25 cellular contexts compared by ENCODE assay signal in genomic region chr7:30351274-30351673, GRCh38.
DNase-seq lines count a peak whose midpoint lies in the region; ATAC-seq, FAIRE-seq and TF ChIP-seq lines count a peak whose summit lies in the region.
"Had no signal": no experiment of that assay in that cellular context is flagged by ENCODE, and none has a peak within 500 bp of the region (broad histone marks: within the 10 kb centered on the region; RNA-seq: fewer than 3 reads in every experiment).

No MANE protein-coding gene starts in this region.

- H3K36me3 Mint-ChIP-seq in CD14-positive monocyte: peaks cover 7 to 8% of the 10 kb centered on the region in 2 donors
- H3K36me3 Mint-ChIP-seq in stimulated activated effector memory CD8-positive, alpha-beta T cell treated with anti-CD3 and anti-CD28 coated beads, Interleukin-12 subunit alpha, Interleukin-12 subunit beta, amount 100 ng/mL, for 72 hours: peaks cover 14% of the 10 kb centered on the region

- peaks cover 29% of the 10 kb centered on the region for H3K4me1 ChIP-seq in keratinocyte (ENCODE audit: control insufficient read depth, extremely low read depth, insufficient read depth, low read length)

- H3K4me3 ChIP-seq in keratinocyte (ENCODE audit: control insufficient read depth in 2 of 3, extremely low read depth in 1 of 3, insufficient read depth in 2 of 3, low read depth in 1 of 3, low read length in 3 of 3): no peak overlapping the region
- H3K4me3 ChIP-seq: cardiac muscle cell, stomach had no signal

- H3K27me3 ChIP-seq in keratinocyte (ENCODE audit: control insufficient read depth, extremely low read depth, insufficient read depth, low read length): no peaks in the 10 kb centered on the region
- H3K27me3 ChIP-seq: cardiac muscle cell, stomach had no signal

- H3K4me2 ChIP-seq in keratinocyte (ENCODE audit: control insufficient read depth, extremely low read depth, insufficient read depth, low read depth, low read length): no peak overlapping the region

- no peak overlapping the region for H2AFZ ChIP-seq in keratinocyte (ENCODE audit: control insufficient read depth, low read length)

- ATAC-seq in stimulated activated effector memory CD8-positive, alpha-beta T cell treated with anti-CD3 and anti-CD28 coated beads, Interleukin-12 subunit alpha, Interleukin-12 subunit beta, amount 100 ng/mL, for 72 hours: no peak
- ATAC-seq in HG03439 (IDR thresholded peaks at IDR 0.05; ENCODE audit: unreplicated experiment): no peak
- ATAC-seq: naive thymus-derived CD4-positive, alpha-beta T cell; T-cell had no signal

- peaks cover 25% of the 10 kb centered on the region for H3K79me2 ChIP-seq in keratinocyte (ENCODE audit: control insufficient read depth, insufficient read depth, low read length)

- intact Hi-C loops in CD14-positive monocyte (cut with micrococcal nuclease): no loop called here

- dilution Hi-C loops in keratinocyte (cut with MboI; ENCODE audit: extremely low pct_ligation_motif_present, low sequenced_read_pairs): no loop called here

- H3K27me3 Mint-ChIP-seq in CD14-positive monocyte (ENCODE audit: low read depth in 3 of 3): no peaks in the 10 kb centered on the region
- H3K27me3 Mint-ChIP-seq: CD4-positive, alpha-beta T cell; progenitor cell of endocrine pancreas; T-cell had no signal

- no peak overlapping the region for H3K9ac ChIP-seq in keratinocyte (ENCODE audit: control insufficient read depth, extremely low read depth, insufficient read depth, low read length)

- peaks cover 51% of the 10 kb centered on the region for H3K4me1 Mint-ChIP-seq in CD14-positive monocyte
- H3K4me1 Mint-ChIP-seq in stimulated activated effector memory CD8-positive, alpha-beta T cell treated with anti-CD3 and anti-CD28 coated beads, Interleukin-12 subunit alpha, Interleukin-12 subunit beta, amount 100 ng/mL, for 72 hours: peaks cover 30% of the 10 kb centered on the region

- H3K9me3 ChIP-seq in keratinocyte (ENCODE audit: control insufficient read depth, low read depth, low read length): no peaks in the 10 kb centered on the region
- H3K9me3 ChIP-seq: stomach had no signal

- H3K36me3 ChIP-seq in keratinocyte (ENCODE audit: control insufficient read depth in 2 of 2, extremely low read depth in 1 of 2, insufficient read depth in 2 of 2, low read length in 2 of 2): no peaks in the 10 kb centered on the region
- H3K36me3 ChIP-seq: cardiac muscle cell, stomach had no signal

- no peaks in the 10 kb centered on the region for H3K9me1 ChIP-seq in keratinocyte (ENCODE audit: control insufficient read depth, extremely low read depth, insufficient read depth, low read length)

- DNase-seq in CD14-positive monocyte (ENCODE audit: low spot score): no peak
- DNase-seq in KG1 (lab: John Stamatoyannopoulos, UW): peak; percentile 22
- DNase-seq in SK-MEL-5 (ENCODE audit: low read depth, low spot score): peak; percentile 43
- DNase-seq in keratinocyte (ENCODE audit: low read depth, low spot score): no peak
- DNase-seq in stimulated activated effector memory CD8-positive, alpha-beta T cell treated with anti-CD3 and anti-CD28 coated beads, Interleukin-12 subunit alpha, Interleukin-12 subunit beta, amount 100 ng/mL, for 72 hours (ENCODE audit: low spot score in 2 of 2): no peak
- no peak for DNase-seq in NCI-H524 (lab: John Stamatoyannopoulos, UW)
- DNase-seq in superior temporal gyrus (ENCODE audit: extremely low spot score): no peak
- DNase-seq: ACHN; activated CD4-positive, alpha-beta T cell treated with anti-CD3 and anti-CD28 coated beads, Interleukin-2, amount 50 U/mL, for 4 hours; amniotic stem cell; CD4-positive, alpha-beta T cell; foreskin melanocyte; kidney glomerular epithelial cell; mesenchymal stem cell; naive thymus-derived CD4-positive, alpha-beta T cell; NCI-H1436 treated with DMSO at 0.1 percent for 48 hours; NCI-H2171 treated with DMSO at 0.1 percent for 48 hours; NCI-H82; stimulated activated CD4-positive, alpha-beta T cell treated with anti-CD3 and anti-CD28 coated beads, Interleukin-2, amount 100 ng/mL, for 48 hours; stomach; T-cell; WERI-Rb-1 had no signal

- peak overlapping the region in 4 of 7 donors; percentile 20 to 74 (median 52) for H3K27ac Mint-ChIP-seq in CD14-positive monocyte
- no peak overlapping the region for H3K27ac Mint-ChIP-seq in stimulated activated effector memory CD8-positive, alpha-beta T cell treated with anti-CD3 and anti-CD28 coated beads, Interleukin-12 subunit alpha, Interleukin-12 subunit beta, amount 100 ng/mL, for 72 hours
- H3K27ac Mint-ChIP-seq: naive thymus-derived CD4-positive, alpha-beta T cell; progenitor cell of endocrine pancreas had no signal

- TF ChIP-seq CTCF in CD14-positive monocyte (IDR thresholded peaks at IDR 0.05): no peak
- TF ChIP-seq CTCF in keratinocyte (optimal IDR thresholded peaks at IDR 0.05 in 1 of 3, IDR thresholded peaks at IDR 0.05 in 1 of 3, conservative IDR thresholded peaks at IDR 0.05 in 1 of 3; ENCODE audit: extremely low read depth in 1 of 3, insufficient read depth in 2 of 3, low read length in 3 of 3): no peak

- FAIRE-seq in keratinocyte (lab: Jason Lieb, UNC): peak; percentile 67

- no peak overlapping the region for H3K27ac ChIP-seq in keratinocyte (ENCODE audit: control insufficient read depth, insufficient read depth, low read length)
- H3K27ac ChIP-seq: cardiac muscle cell, WERI-Rb-1 had no signal

- in situ Hi-C loops in SK-MEL-5 (cut with HindIII; ENCODE audit: low pct_unique_long_range_greater_than_20kb, low sequenced_read_pairs): no loop called here

- H3K4me3 Mint-ChIP-seq in CD14-positive monocyte: no peak overlapping the region
- no peak overlapping the region for H3K4me3 Mint-ChIP-seq in stimulated activated effector memory CD8-positive, alpha-beta T cell treated with anti-CD3 and anti-CD28 coated beads, Interleukin-12 subunit alpha, Interleukin-12 subunit beta, amount 100 ng/mL, for 72 hours
- H3K4me3 Mint-ChIP-seq: CD4-positive, alpha-beta T cell; naive thymus-derived CD4-positive, alpha-beta T cell; T-cell had no signal

- no peaks in the 10 kb centered on the region for H3K9me3 Mint-ChIP-seq in CD14-positive monocyte
- H3K9me3 Mint-ChIP-seq in stimulated activated effector memory CD8-positive, alpha-beta T cell treated with anti-CD3 and anti-CD28 coated beads, Interleukin-12 subunit alpha, Interleukin-12 subunit beta, amount 100 ng/mL, for 72 hours: no peaks in the 10 kb centered on the region
- H3K9me3 Mint-ChIP-seq: CD4-positive, alpha-beta T cell; naive thymus-derived CD4-positive, alpha-beta T cell; T-cell had no signal

- no peaks in the 10 kb centered on the region for H4K20me1 ChIP-seq in keratinocyte (ENCODE audit: control insufficient read depth, extremely low read depth, insufficient read depth, low read length)

Comparison
In these comparisons a context has a peak if more than half of its experiments do, and no peak if none do; other contexts are left out.
1. DNase-seq: peak in KG1 (single experiment) and SK-MEL-5 (single experiment); none in CD14-positive monocyte (single experiment), keratinocyte (single experiment), stimulated activated effector memory CD8-positive, alpha-beta T cell treated with anti-CD3 and anti-CD28 coated beads, Interleukin-12 subunit alpha, Interleukin-12 subunit beta, amount 100 ng/mL, for 72 hours (0 of 2), NCI-H524 (0 of 2) and superior temporal gyrus (single experiment).